Comparison of ENCODE assay signal across 18 cellular contexts in genomic region chr10:50641636-50642035, GRCh38. TPM values are rescaled to one million over a fixed set of nuclear protein-coding genes. Genes with fewer than 3 reads are reported as not detected.
DNase-seq lines count a peak whose midpoint lies in the region; ATAC-seq, FAIRE-seq and TF ChIP-seq lines count a peak whose summit lies in the region.
"Had no signal": no experiment of that assay in that cellular context is flagged by ENCODE, and none has a peak within 500 bp of the region (broad histone marks: within the 10 kb centered on the region; RNA-seq: fewer than 3 reads in every experiment).

No MANE protein-coding gene starts in this region.

- no peak for TF ChIP-seq POLR2A in K562 (conservative IDR thresholded peaks at IDR 0.05)

- POLR2A ChIA-PET in K562 (lab: Yijun Ruan, JAX) = no interaction called here

- intact Hi-C loops in K562 (cut with micrococcal nuclease) = no loop called here

- no peak overlapping the region for H3K9ac ChIP-seq in K562 (ENCODE audit: insufficient read depth in 1 of 2, low read depth in 2 of 2, low read length in 2 of 2)
- H3K9ac ChIP-seq: KMS-11 had no signal

- H3K9me3 ChIP-seq in K562 (replicated peaks; ENCODE audit: control insufficient read depth, insufficient read depth, low read depth, low read length) = no peaks in the 10 kb centered on the region

- H3K4me1 ChIP-seq in K562 (replicated peaks in 1 of 2; ENCODE audit: control insufficient read depth in 2 of 2, insufficient read depth in 2 of 2, low read length in 2 of 2) = no peaks in the 10 kb centered on the region

- H4K20me1 ChIP-seq in K562 (replicated peaks; ENCODE audit: control insufficient read depth, insufficient read depth, low read length) = no peaks in the 10 kb centered on the region

- no peak for FAIRE-seq in K562 (lab: Jason Lieb, UNC)

- no peak for TF ChIP-seq RAD21 in K562 (CRISPR knock-in tag; conservative IDR thresholded peaks at IDR 0.05 in 1 of 2, IDR thresholded peaks at IDR 0.05 in 1 of 2)

- no peaks in the 10 kb centered on the region; a peak in 3 of 5 replicates for H3K27me3 ChIP-seq in K562 (ENCODE audit: control insufficient read depth in 2 of 2, insufficient read depth in 2 of 2, low read length in 2 of 2)

- no peak overlapping the region for H2AFZ ChIP-seq in K562 (ENCODE audit: low read depth, low read length)

- H3K4me2 ChIP-seq in K562 (ENCODE audit: insufficient read depth, low read length) = no peak overlapping the region
- H3K4me2 ChIP-seq: KMS-11 had no signal

- H3K9me1 ChIP-seq in K562 (ENCODE audit: control insufficient read depth, insufficient read depth, low read length) = no peaks in the 10 kb centered on the region

- H3K27ac ChIP-seq in K562 (ENCODE audit: extremely low read depth, low read depth, low read length) = no peak overlapping the region
- H3K27ac ChIP-seq: KMS-11 had no signal

- ATAC-seq in K562 (no peak), HG03432 (IDR thresholded peaks at IDR 0.05; ENCODE audit: unreplicated experiment) (no peak), GM18861 (IDR thresholded peaks at IDR 0.05; ENCODE audit: unreplicated experiment) (no peak)
- ATAC-seq: Panc1 had no signal

- BruUV-seq in K562 (replicated peaks; lab: Mats Ljungman, UMichigan) = no TSS peak

- WGBS in K562 (ENCODE audit: insufficient coverage, low coverage, missing lambda C conversion rate) = 0% methylated on average over 2 of the region's 2 CpGs

- in situ Hi-C loops in K562 (cut with MboI) = loop anchor here (10.0 kb wide), 1 partner anchor 187 kb away; no protein-coding TSS in a partner anchor

- CTCF ChIA-PET in K562 (lab: Yijun Ruan, JAX; ENCODE audit: low intra/inter-chr PET ratio) = no interaction called here

- no peaks in the 10 kb centered on the region for H3K36me3 ChIP-seq in K562 (ENCODE audit: control insufficient read depth, insufficient read depth, low read length)

- no peak for TF ChIP-seq EP300 in K562 (IDR thresholded peaks at IDR 0.05; ENCODE audit: low read length)

- H3K79me2 ChIP-seq in K562 (ENCODE audit: control insufficient read depth, insufficient read depth, low read length) = no peaks in the 10 kb centered on the region

- DNase-seq in EL (peak; percentile 32), HT1080 (ENCODE audit: low read depth) (peak; percentile 59), K562 (ENCODE audit: extremely low read depth in 1 of 4, low spot score in 3 of 4) (no peak), kidney tubule cell (ENCODE audit: low spot score) (peak; percentile 17), hypothalamus (lab: John Stamatoyannopoulos, UW) (no peak)
- DNase-seq: ACHN, AML-193, COR-L47, HCEC 1CT, NCI-H187 treated with DMSO at 0.1 percent for 48 hours, NCI-H2171, NCI-H446, NCI-H774, Right ventricle myocardium superior had no signal

- no peak overlapping the region for H3K4me3 ChIP-seq in K562

- no peak for TF ChIP-seq CTCF in K562 (IDR thresholded peaks at IDR 0.05 in 2 of 3, conservative IDR thresholded peaks at IDR 0.05 in 1 of 3; ENCODE audit: insufficient read depth in 2 of 3, low read depth in 1 of 3, low read length in 3 of 3)

TF ChIP-seq in K562, 482 proteins besides CTCF, POLR2A, EP300 and RAD21:
- TF ChIP-seq PTTG1 (tag; IDR thresholded peaks at IDR 0.05; ENCODE audit: low read depth) (no peak), NFIC (IDR thresholded peaks at IDR 0.05) (peak; percentile 67), PRMT5 (CRISPR knock-in tag; IDR thresholded peaks at IDR 0.05) (no peak), GATAD2B (IDR thresholded peaks at IDR 0.05; ENCODE audit: borderline replicate concordance) (no peak)

RNA-seq across cellular contexts. Expression of gene SGMS1, which starts 17.9 kb away (rescaled TPM):
- 36.1 and 54.7 TPM in 2 replicates for total RNA-seq in HT1080 (2014; rRNA removed; shearing (Covaris generic))
- polyA plus RNA-seq in HT1080 (2015; cell fraction: cytosol; rRNA removed) = 19.3 and 23.0 TPM in 2 replicates
- 14.7 and 20.5 TPM in 2 replicates for polyA plus RNA-seq in HT1080 (2015; cell fraction: nucleus; rRNA removed)
- 267 and 295 TPM in 2 replicates for total RNA-seq in K562 (2011; cell fraction: chromatin; rRNA removed; ENCODE audit: low replicate concordance)
- total RNA-seq in K562 (2011; cell fraction: nucleolus; rRNA removed) = 202 and 204 TPM in 2 replicates
- total RNA-seq in K562 (2011; cell fraction: nucleoplasm; rRNA removed) = 277 and 388 TPM in 2 replicates
- total RNA-seq in K562 (2014; rRNA removed) (187 and 232 TPM in 2 replicates), K562 (2014; rRNA removed; fragmentation: Illumina TruSeq; extraction: Trizol) (82.2 and 82.5 TPM in 2 replicates), K562 (2015; rRNA removed; fragmentation: Illumina TruSeq; extraction: Trizol) (82.3 and 83.8 TPM in 2 replicates), K562 (2021) (91.8 and 94.0 TPM in 2 replicates)
- polyA plus RNA-seq in K562 (2011; rRNA removed) (69.8 and 89.6 TPM in 2 replicates), K562 (2014; fragmentation: Illumina TruSeq; extraction: Trizol) (61.5 and 69.7 TPM in 2 replicates), K562 (2014; fragmentation: Nextera tagmentation; extraction: Ambion mirVana) (10 to 100 TPM; 22.6 to 25.3 TPM), K562 (2014; rRNA removed) (63.2 and 82.2 TPM in 2 replicates)
- 58.5 and 88.3 TPM in 2 replicates for polyA plus RNA-seq in K562 (2011; cell fraction: cytosol; rRNA removed)
- polyA plus RNA-seq in K562 (2011; cell fraction: nucleus; rRNA removed) = 74.4 and 107 TPM in 2 replicates
- 27.2 and 40.1 TPM in 2 replicates for polyA plus RNA-seq in K562 (2012)
- polyA minus RNA-seq in K562 (2011; rRNA and poly(A)+ RNA removed) = 116 and 125 TPM in 2 replicates
- 75.6 and 79.4 TPM in 2 replicates for polyA minus RNA-seq in K562 (2011; cell fraction: cytosol; rRNA and poly(A)+ RNA removed)
- 297 and 317 TPM in 2 replicates for polyA minus RNA-seq in K562 (2011; cell fraction: nucleus; rRNA and poly(A)+ RNA removed)

Comparison
In these comparisons a context has a peak if more than half of its experiments do, and no peak if none do; other contexts are left out.
1. DNase-seq: peak in EL (single experiment), HT1080 (single experiment) and kidney tubule cell (single experiment); none in K562 (0 of 4) and hypothalamus (0 of 51).